8 cellular contexts compared by ENCODE assay signal in genomic region chr15:22979699-22980188, GRCh38. TPM values are rescaled to one million over a fixed set of nuclear protein-coding genes. Genes with fewer than 3 reads are reported as not detected.
A peak's percentile ranks its signal among the peaks of the same experiment; 100 is the strongest.
DNase-seq lines count a peak whose midpoint lies in the region; ATAC-seq, FAIRE-seq and TF ChIP-seq lines count a peak whose summit lies in the region.

No MANE protein-coding gene starts in this region.

- H3K27me3 Mint-ChIP-seq in T-cell: peaks cover 10 to 18% of the 10 kb centered on the region in 2 donors
- H3K27me3 Mint-ChIP-seq in mesothelial cell of epicardium (ENCODE audit: low read depth): no peaks in the 10 kb centered on the region

- FAIRE-seq in H1 (lab: Jason Lieb, UNC): no peak
- no peak for FAIRE-seq in urothelium cell line (lab: Jason Lieb, UNC)

- CTCF ChIA-PET in T-cell (lab: Charles Lee) (no interaction called here), H1 (lab: Charles Lee; ENCODE audit: partially characterized antibody) (interaction anchor here (1.3 kb wide), 1 partner anchor 54 kb away, joined by 3 read pairs; no protein-coding TSS in a partner anchor)

- no peaks in the 10 kb centered on the region for H3K36me3 Mint-ChIP-seq in T-cell
- H3K36me3 Mint-ChIP-seq in mesothelial cell of epicardium: no peaks in the 10 kb centered on the region

- H3K27me3 ChIP-seq in H1 (replicated peaks in 1 of 4; ENCODE audit: control insufficient read depth in 3 of 4, extremely low read depth in 1 of 4, insufficient read depth in 3 of 4, low read length in 3 of 4): peaks cover 2 to 33% (median 21%) of the 10 kb centered on the region in 4 experiments

- peaks cover 14% of the 10 kb centered on the region for H3K23me2 ChIP-seq in H1 (ENCODE audit: low read depth, low read length)

- peak overlapping the region; percentile 77 to 95 (median 88) for H3K4me3 ChIP-seq in H1 (ENCODE audit: extremely low read depth in 1 of 4, insufficient read depth in 2 of 4, low read depth in 3 of 4, low read length in 4 of 4)

- H4K8ac ChIP-seq in H1 (ENCODE audit: extremely low read depth, insufficient read depth, low read length): peak overlapping the region; percentile 62; the same call in 1 of the 2 replicates

- H3K79me2 ChIP-seq in H1 (ENCODE audit: control insufficient read depth in 1 of 2, insufficient read depth in 2 of 2, low read length in 2 of 2): peaks cover 0 to 13% of the 10 kb centered on the region in 2 experiments; a peak in 2 of 4 replicates

- no peak overlapping the region for H3K27ac ChIP-seq in H1 (ENCODE audit: low read depth, low read length)

- H3K79me1 ChIP-seq in H1 (ENCODE audit: low read depth, low read length): peaks cover 3% of the 10 kb centered on the region; the same call in 1 of the 2 replicates

- H3K14ac ChIP-seq in H1 (ENCODE audit: insufficient read length): peak overlapping the region; percentile 58

- H3K4me2 ChIP-seq in H1 (ENCODE audit: insufficient read depth in 1 of 2, low read depth in 2 of 2, low read length in 2 of 2): peak overlapping the region; percentile 95 to 96

- H3K9me3 Mint-ChIP-seq in T-cell (no peaks in the 10 kb centered on the region), mesothelial cell of epicardium (no peaks in the 10 kb centered on the region)

- H3K4me1 ChIP-seq in H1 (replicated peaks in 1 of 4; ENCODE audit: control insufficient read depth in 3 of 4, insufficient read depth in 4 of 4, low read length in 3 of 4): peaks cover 0 to 5% (median 1%) of the 10 kb centered on the region in 4 experiments; a peak in 3 of 7 replicates

- H3K56ac ChIP-seq in H1 (replicated peaks; ENCODE audit: insufficient read length, low read depth, low read length): peak overlapping the region; percentile 10

- no peak overlapping the region for H2BK20ac ChIP-seq in H1 (ENCODE audit: low read length)

- H3K36me3 ChIP-seq in H1 (ENCODE audit: control insufficient read depth in 2 of 4, insufficient read depth in 4 of 4, low read length in 3 of 4): no peaks in the 10 kb centered on the region

- no peak for TF ChIP-seq EP300 in H1 (IDR thresholded peaks at IDR 0.05; ENCODE audit: borderline replicate concordance in 1 of 2, low read depth in 2 of 2, low read length in 2 of 2)

- TF ChIP-seq POLR2A in H1 (IDR thresholded peaks at IDR 0.05; ENCODE audit: control extremely low read depth in 1 of 2, low read depth in 2 of 2, low read length in 2 of 2): no peak

- TF ChIP-seq RAD21 in H1 (IDR thresholded peaks at IDR 0.05 in 1 of 2, conservative IDR thresholded peaks at IDR 0.05 in 1 of 2; ENCODE audit: low read depth in 2 of 2, low read length in 2 of 2): no peak

- H3K4me1 Mint-ChIP-seq in T-cell: peaks cover 15 to 16% (median 15%) of the 10 kb centered on the region in 3 donors
- H3K4me1 Mint-ChIP-seq in mesothelial cell of epicardium: peaks cover 13% of the 10 kb centered on the region

- H4K20me1 ChIP-seq in H1 (replicated peaks in 1 of 2; ENCODE audit: control insufficient read depth in 1 of 2, insufficient read depth in 2 of 2, low read length in 2 of 2): peaks cover 3 to 12% of the 10 kb centered on the region in 2 experiments

- POLR2A ChIA-PET in T-cell (lab: Charles Lee) (no interaction called here), H1 (lab: Charles Lee; ENCODE audit: partially characterized antibody) (interaction anchor here (0.6 to 2.3 kb wide), 9 partner anchors 11 to 145 kb away, joined by 3 to 7 read pairs (median 4); partner anchors contain the start of gene TUBGCP5)

- peak overlapping the region; percentile 8 for H4K91ac ChIP-seq in H1 (replicated peaks; ENCODE audit: insufficient read length, low read length)

- H3K4me3 Mint-ChIP-seq in T-cell: peak overlapping the region; percentile 83 to 93 (median 89)
- H3K4me3 Mint-ChIP-seq in mesothelial cell of epicardium: peak overlapping the region; percentile 90

- H2BK15ac ChIP-seq in H1 (ENCODE audit: low read length): 0 out of 2 replicates have a peak overlapping the region, but pooled peaks have one; percentile 92

- no peak overlapping the region for H3K23ac ChIP-seq in H1 (ENCODE audit: insufficient read length)

- H2BK120ac ChIP-seq in H1 (replicated peaks; ENCODE audit: low read depth, low read length): no peak overlapping the region

- DNase-seq in DMS79 treated with DMSO at 0.1 percent for 48 hours (lab: John Stamatoyannopoulos, UW): peak; percentile 6
- DNase-seq in DMS79 (lab: John Stamatoyannopoulos, UW): no peak
- peak in 2 of 34 experiments; percentile 5 to 7 for DNase-seq in T-cell
- DNase-seq in H1 (ENCODE audit: low read depth in 1 of 2, low spot score in 2 of 2): peak in 1 of 2 experiments; percentile 72
- peak in 1 of 2 experiments; percentile 62 for DNase-seq in mesothelial cell of epicardium (ENCODE audit: low spot score in 2 of 2, unreplicated experiment in 2 of 2)
- DNase-seq in urothelium cell line (ENCODE audit: low spot score): peak; percentile 33
- no peak for DNase-seq in SIG-M5 (lab: John Stamatoyannopoulos, UW)

- peak overlapping the region; percentile 71; the same call in 1 of the 2 replicates for H3K18ac ChIP-seq in H1 (ENCODE audit: extremely low read depth, low read length)

- H3K4ac ChIP-seq in H1 (replicated peaks; ENCODE audit: insufficient read length, low read depth, low read length): no peak overlapping the region

- peak; percentile 23 for ATAC-seq in HG02885 (IDR thresholded peaks at IDR 0.05; ENCODE audit: poor library complexity, unreplicated experiment)
- ATAC-seq in T-cell (replicated peaks in 1 of 4): peak; percentile 34 to 48 (median 38)

- H4K5ac ChIP-seq in H1 (ENCODE audit: insufficient read length, low read depth, low read length): no peak overlapping the region

- H3K9me3 ChIP-seq in H1 (ENCODE audit: insufficient read depth in 2 of 2, low read depth in 1 of 2, low read length in 1 of 2): no peaks in the 10 kb centered on the region

- no peak overlapping the region; the same call in 1 of the 2 replicates for H2BK12ac ChIP-seq in H1 (ENCODE audit: low read depth, low read length)

- peak overlapping the region; percentile 67; the same call in 1 of the 2 replicates for H2AFZ ChIP-seq in H1 (ENCODE audit: low read length)

- H3K9ac ChIP-seq in H1 (replicated peaks in 1 of 4; ENCODE audit: extremely low read depth in 1 of 4, low read depth in 3 of 4, low read length in 3 of 4): peak overlapping the region; percentile 46 to 71 (median 65); a peak in 6 of 7 replicates

- no peak overlapping the region; the same call in 1 of the 2 replicates for H2AK5ac ChIP-seq in H1 (ENCODE audit: low read depth, low read length)

- H3K27ac Mint-ChIP-seq in T-cell (no peak overlapping the region), mesothelial cell of epicardium (peak overlapping the region; percentile 94)

- WGBS in H1 (ENCODE audit: extremely low coverage in 1 of 2, insufficient coverage in 1 of 2, insufficient read length in 1 of 2, insufficient replicate concordance in 2 of 2, low coverage in 1 of 2, low lambda C conversion rate in 2 of 2, missing lambda C conversion rate in 1 of 2), 2 experiments: 1% methylated on average over 14 of the region's 49 CpGs; no CpG with 5 or more reads in 1 of the 2 experiments

- H2BK5ac ChIP-seq in H1 (ENCODE audit: low read depth, low read length): no peak overlapping the region

- TF ChIP-seq CTCF in H1 (IDR thresholded peaks at IDR 0.05; ENCODE audit: control extremely low read depth in 1 of 3, insufficient read depth in 1 of 3, low read depth in 1 of 3, low read length in 3 of 3) (no peak), mesothelial cell of epicardium (IDR thresholded peaks at IDR 0.05; ENCODE audit: unreplicated experiment) (no peak)

TF ChIP-seq in H1, 55 proteins besides CTCF, POLR2A, EP300 and RAD21 (continues in another document):
- TF ChIP-seq EGR1 (IDR thresholded peaks at IDR 0.05; ENCODE audit: borderline replicate concordance, low read depth, low read length) (peak; percentile 81; the same call in 1 of the 2 replicates), TCF12 (IDR thresholded peaks at IDR 0.05; ENCODE audit: low read depth, low read length) (no peak), E2F6 (IDR thresholded peaks at IDR 0.05) (peak; percentile 58), POU5F1 (IDR thresholded peaks at IDR 0.05; ENCODE audit: low read depth, low read length) (no peak), TEAD4 (IDR thresholded peaks at IDR 0.05; ENCODE audit: low read depth, low read length) (peak; percentile 56), CBX8 (IDR thresholded peaks at IDR 0.05; ENCODE audit: borderline replicate concordance, low read depth, low read length) (no peak), PHF8 (conservative IDR thresholded peaks at IDR 0.05; ENCODE audit: low read depth, low read length) (no peak)

RNA-seq across cellular contexts. Expression of gene CYFIP1, which starts 0.4 kb away (rescaled TPM):
- total RNA-seq in T-cell: 10 to 100 TPM in 1 of 5 donors, 1 to 10 TPM in 4; 3.8 to 10.2 (median 7.9) TPM
- total RNA-seq in H1 (2021; fragmentation: NEBNext Ultra II Directional; extraction: Animal tissue kit (Norgen Biotek cat#: 25700)): 81.7 and 82.2 TPM in 2 replicates
- polyA plus RNA-seq in H1 (2011; rRNA removed): 38.6 and 49.8 TPM in 2 replicates
- polyA plus RNA-seq in H1 (2011; cell fraction: cytosol; rRNA removed): 39.1 TPM
- 51.3 TPM for polyA plus RNA-seq in H1 (2011; cell fraction: nucleus; rRNA removed)
- 38.5 to 52.3 TPM (median 48.5 TPM) in 4 replicates for polyA plus RNA-seq in H1 (2012, experiment 1 of 2)
- 22.2 TPM for polyA plus RNA-seq in H1 (2012, experiment 2 of 2)
- 31.3 TPM for polyA plus RNA-seq in H1 (2013, experiment 1 of 2)
- polyA plus RNA-seq in H1 (2013, experiment 2 of 2): 28.0 TPM
- polyA minus RNA-seq in H1 (2011; rRNA and poly(A)+ RNA removed): 92.3 and 92.5 TPM in 2 replicates
- 21.3 TPM for polyA minus RNA-seq in H1 (2011; cell fraction: cytosol; rRNA and poly(A)+ RNA removed)
- polyA minus RNA-seq in H1 (2011; cell fraction: nucleus; rRNA and poly(A)+ RNA removed): 34.5 TPM
- 98.3 to 111 TPM (median 105 TPM) in 3 replicates for total RNA-seq in mesothelial cell of epicardium

RNA-seq across cellular contexts. Expression of gene TUBGCP5, which starts 59.6 kb away (rescaled TPM):
- total RNA-seq in T-cell: 10 to 100 TPM; 17.1 to 23.4 (median 20.4) TPM
- 12.5 and 12.7 TPM in 2 replicates for total RNA-seq in H1 (2021; fragmentation: NEBNext Ultra II Directional; extraction: Animal tissue kit (Norgen Biotek cat#: 25700))
- polyA plus RNA-seq in H1 (2011; rRNA removed): 5.4 and 6.3 TPM in 2 replicates
- polyA plus RNA-seq in H1 (2011; cell fraction: cytosol; rRNA removed): 10.4 TPM
- 8.4 TPM for polyA plus RNA-seq in H1 (2011; cell fraction: nucleus; rRNA removed)
- 8.3 to 11.4 TPM (median 9.9 TPM) in 4 replicates for polyA plus RNA-seq in H1 (2012, experiment 1 of 2)
- 0.60 TPM for polyA plus RNA-seq in H1 (2012, experiment 2 of 2)
- polyA plus RNA-seq in H1 (2013, experiment 1 of 2): 12.7 TPM
- polyA plus RNA-seq in H1 (2013, experiment 2 of 2): 10.5 TPM
- 11.0 and 14.1 TPM in 2 replicates for polyA minus RNA-seq in H1 (2011; rRNA and poly(A)+ RNA removed)
- polyA minus RNA-seq in H1 (2011; cell fraction: cytosol; rRNA and poly(A)+ RNA removed): 9.9 TPM
- polyA minus RNA-seq in H1 (2011; cell fraction: nucleus; rRNA and poly(A)+ RNA removed): 17.3 TPM
- 24.1 to 29.0 TPM (median 27.1 TPM) in 3 replicates for total RNA-seq in mesothelial cell of epicardium

Comparison
In these comparisons a context has a peak if more than half of its experiments do, and no peak if none do; other contexts are left out.
1. DNase-seq: peak in DMS79 treated with DMSO at 0.1 percent for 48 hours (single experiment) and urothelium cell line (single experiment); none in DMS79 (single experiment) and SIG-M5 (single experiment).